Comparison of ENCODE assay signal across 11 cellular contexts in genomic region chr4:76515975-76516853, GRCh38.
A peak's percentile ranks its signal among the peaks of the same experiment; 100 is the strongest.
DNase-seq lines count a peak whose midpoint lies in the region; ATAC-seq lines count a peak whose summit lies in the region.
"Had no signal": no experiment of that assay in that cellular context is flagged by ENCODE, and none has a peak within 500 bp of the region (broad histone marks: within the 10 kb centered on the region; RNA-seq: fewer than 3 reads in every experiment).

No MANE protein-coding gene starts in this region.

- ATAC-seq in GM18858 (IDR thresholded peaks at IDR 0.05; ENCODE audit: unreplicated experiment) = peak; percentile 89
- ATAC-seq in GM21515 (IDR thresholded peaks at IDR 0.05; ENCODE audit: unreplicated experiment) = peak; percentile 78
- ATAC-seq in HG03342 (IDR thresholded peaks at IDR 0.05; ENCODE audit: unreplicated experiment) = peak; percentile 92
- no peak for ATAC-seq in right cardiac atrium
- no peak for ATAC-seq in GM19324 (IDR thresholded peaks at IDR 0.05; ENCODE audit: low FRiP score, unreplicated experiment)

- no peaks in the 10 kb centered on the region for H3K27me3 ChIP-seq in right cardiac atrium (ENCODE audit: control insufficient read depth, insufficient read depth)
- H3K27me3 ChIP-seq: testis had no signal

- H3K4me3 ChIP-seq in right cardiac atrium (ENCODE audit: low read length) = no peak overlapping the region
- H3K4me3 ChIP-seq: SK-N-MC, testis had no signal

- H3K9me3 Mint-ChIP-seq in activated T-cell treated with anti-CD3 and anti-CD28 coated beads, Interleukin-2, amount 50 U/mL, for 24 hours = peaks cover 2% of the 10 kb centered on the region

- no peaks in the 10 kb centered on the region for H3K9me3 ChIP-seq in right cardiac atrium (ENCODE audit: control insufficient read depth, low read length)
- H3K9me3 ChIP-seq: testis had no signal

- peaks cover 6% of the 10 kb centered on the region for H3K27me3 Mint-ChIP-seq in activated T-cell treated with anti-CD3 and anti-CD28 coated beads, Interleukin-2, amount 50 U/mL, for 24 hours

- no peak overlapping the region for H3K27ac Mint-ChIP-seq in activated T-cell treated with anti-CD3 and anti-CD28 coated beads, Interleukin-2, amount 50 U/mL, for 24 hours

- peak; percentile 24 for DNase-seq in iris pigment epithelial cell (ENCODE audit: low read depth)
- DNase-seq in right cardiac atrium = no peak
- DNase-seq in effector CD4-positive, alpha-beta T cell = no peak
- DNase-seq in activated T-cell treated with anti-CD3 and anti-CD28 coated beads, Interleukin-2, amount 50 U/mL, for 24 hours = no peak
- DNase-seq: activated CD8-positive, alpha-beta memory T cell treated with anti-CD3 and anti-CD28 coated beads, Interleukin-2, amount 50 U/mL, for 4 hours; testis had no signal

- H3K4me1 Mint-ChIP-seq in activated T-cell treated with anti-CD3 and anti-CD28 coated beads, Interleukin-2, amount 50 U/mL, for 24 hours (ENCODE audit: low read depth) = no peaks in the 10 kb centered on the region

- WGBS in right cardiac atrium = 86% methylated on average over 2 of the region's 2 CpGs

- H3K4me1 ChIP-seq in right cardiac atrium (ENCODE audit: control insufficient read depth, insufficient read depth, low read length) = no peaks in the 10 kb centered on the region
- H3K4me1 ChIP-seq: testis had no signal

- no peaks in the 10 kb centered on the region for H3K36me3 Mint-ChIP-seq in activated T-cell treated with anti-CD3 and anti-CD28 coated beads, Interleukin-2, amount 50 U/mL, for 24 hours (ENCODE audit: low read depth)

- no peak overlapping the region for H3K27ac ChIP-seq in right cardiac atrium (ENCODE audit: low read length)
- H3K27ac ChIP-seq: SK-N-MC, testis had no signal

- no peak overlapping the region for H3K4me3 Mint-ChIP-seq in activated T-cell treated with anti-CD3 and anti-CD28 coated beads, Interleukin-2, amount 50 U/mL, for 24 hours

- intact Hi-C loops in right cardiac atrium (cut with DNase I) = loop anchor here (10.0 kb wide), 4 partner anchors 239 to 689 kb away; no protein-coding TSS in a partner anchor

Comparison
In these comparisons a context has a peak if more than half of its experiments do, and no peak if none do; other contexts are left out.
1. ATAC-seq: peak in GM18858 (single experiment), GM21515 (single experiment) and HG03342 (single experiment); none in right cardiac atrium (0 of 2) and GM19324 (single experiment).